1 cellular context compared by ENCODE assay signal in the genomic region with DNA sequence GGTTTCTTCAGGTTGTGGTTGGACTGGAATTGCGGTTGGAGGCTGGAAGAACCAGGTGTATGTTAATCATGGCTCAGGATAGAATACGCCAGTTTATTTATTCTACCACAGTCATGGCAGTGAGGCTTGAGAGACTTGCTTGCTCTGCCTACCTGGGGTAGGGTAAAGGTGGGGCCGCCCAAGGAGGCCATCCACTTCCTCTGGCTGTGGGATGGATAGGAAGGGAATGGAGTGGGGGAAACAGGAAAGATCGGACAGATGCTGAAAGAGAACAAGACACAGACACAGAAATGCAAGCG.
TF ChIP-seq lines count a peak whose summit lies in the region.

No MANE protein-coding gene starts in this region.

TF ChIP-seq in H1, 55 proteins besides CTCF, POLR2A, EP300 and RAD21:
- TF ChIP-seq CEBPB (IDR thresholded peaks at IDR 0.05; ENCODE audit: low read depth, low read length) (no peak), POLR2AphosphoS5 (IDR thresholded peaks at IDR 0.05; ENCODE audit: low read depth, low read length) (no peak), SP2 (IDR thresholded peaks at IDR 0.05; ENCODE audit: low read length) (no peak), SP1 (IDR thresholded peaks at IDR 0.05; ENCODE audit: low read depth, low read length) (no peak), YY1 (IDR thresholded peaks at IDR 0.05; ENCODE audit: low read depth, low read length) (no peak), KDM1A (IDR thresholded peaks at IDR 0.05; ENCODE audit: borderline replicate concordance, low read length) (no peak), SRF (IDR thresholded peaks at IDR 0.05; ENCODE audit: low read depth, low read length) (no peak), SIN3A (conservative IDR thresholded peaks at IDR 0.05 in 1 of 2, IDR thresholded peaks at IDR 0.05 in 1 of 2; ENCODE audit: low read depth in 1 of 2, low read length in 2 of 2) (no peak), CBX5 (IDR thresholded peaks at IDR 0.05; ENCODE audit: low read depth, low read length) (no peak), SIX5 (IDR thresholded peaks at IDR 0.05; ENCODE audit: low read depth, low read length) (no peak), JUN (IDR thresholded peaks at IDR 0.05; ENCODE audit: low read depth, low read length) (no peak), ZNF274 (IDR thresholded peaks at IDR 0.05; ENCODE audit: borderline replicate concordance, extremely low read depth, low read length) (no peak), CHD2 (IDR thresholded peaks at IDR 0.05; ENCODE audit: low read length) (no peak), CREB1 (IDR thresholded peaks at IDR 0.05) (no peak), TAF1 (IDR thresholded peaks at IDR 0.05; ENCODE audit: low read depth, low read length) (no peak), POU5F1 (IDR thresholded peaks at IDR 0.05; ENCODE audit: low read depth, low read length) (no peak), TCF12 (IDR thresholded peaks at IDR 0.05; ENCODE audit: low read depth, low read length) (no peak), HDAC6 (IDR thresholded peaks at IDR 0.05; ENCODE audit: low read depth, low read length) (no peak)
- TF ChIP-seq, protein P1, sequence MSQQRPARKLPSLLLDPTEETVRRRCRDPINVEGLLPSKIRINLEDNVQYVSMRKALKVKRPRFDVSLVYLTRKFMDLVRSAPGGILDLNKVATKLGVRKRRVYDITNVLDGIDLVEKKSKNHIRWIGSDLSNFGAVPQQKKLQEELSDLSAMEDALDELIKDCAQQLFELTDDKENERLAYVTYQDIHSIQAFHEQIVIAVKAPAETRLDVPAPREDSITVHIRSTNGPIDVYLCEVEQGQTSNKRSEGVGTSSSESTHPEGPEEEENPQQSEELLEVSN (IDR thresholded peaks at IDR 0.05): no peak
